Comparison of ENCODE assay signal across 13 cellular contexts in genomic region chr14:64421166-64421565, GRCh38. TPM values are rescaled to one million over a fixed set of nuclear protein-coding genes. Genes with fewer than 3 reads are reported as not detected.
DNase-seq lines count a peak whose midpoint lies in the region; ATAC-seq and TF ChIP-seq lines count a peak whose summit lies in the region.
"Had no signal": no experiment of that assay in that cellular context is flagged by ENCODE, and none has a peak within 500 bp of the region (broad histone marks: within the 10 kb centered on the region; RNA-seq: fewer than 3 reads in every experiment).

No MANE protein-coding gene starts in this region.

- no peak overlapping the region for H3K4me3 ChIP-seq in SJSA1

- no peaks in the 10 kb centered on the region for H3K27me3 Mint-ChIP-seq in endothelial cell (ENCODE audit: unreplicated experiment)
- H3K27me3 Mint-ChIP-seq: type B pancreatic cell had no signal

- no peak overlapping the region for H3K4me3 Mint-ChIP-seq in endothelial cell (ENCODE audit: unreplicated experiment)
- H3K4me3 Mint-ChIP-seq: type B pancreatic cell had no signal

- peak overlapping the region; percentile 76 for H3K27ac ChIP-seq in SJSA1
- H3K27ac ChIP-seq: neutrophil had no signal

- DNase-seq in GM03348 (ENCODE audit: low spot score) (peak; percentile 38), SJSA1 (ENCODE audit: low read depth in 1 of 2, low spot score in 2 of 2) (peak; percentile 79), endothelial cell (ENCODE audit: low spot score) (no peak), putamen (ENCODE audit: low spot score) (peak; percentile 76), NAMALWA (ENCODE audit: low spot score) (no peak), GM10266 (ENCODE audit: extremely low spot score) (no peak)
- DNase-seq: activated effector memory CD4-positive, alpha-beta T cell treated with Interleukin-2 at 50 U/mL for 16 hours; DMS153; effector memory CD4-positive, alpha-beta T cell had no signal

- H3K4me1 ChIP-seq in SJSA1 (replicated peaks) = peaks cover 40% of the 10 kb centered on the region

- peaks cover 19% of the 10 kb centered on the region for H3K36me3 Mint-ChIP-seq in endothelial cell (ENCODE audit: low read depth, unreplicated experiment)

- peak overlapping the region; percentile 51 for H3K27ac Mint-ChIP-seq in endothelial cell (ENCODE audit: unreplicated experiment)
- H3K27ac Mint-ChIP-seq: type B pancreatic cell had no signal

- peaks cover 79% of the 10 kb centered on the region for H3K36me3 ChIP-seq in SJSA1

- no peaks in the 10 kb centered on the region for H3K4me1 Mint-ChIP-seq in endothelial cell (ENCODE audit: unreplicated experiment)

- TF ChIP-seq CTCF in endothelial cell (IDR thresholded peaks at IDR 0.05; ENCODE audit: unreplicated experiment) (no peak), GM10266 (IDR thresholded peaks at IDR 0.05; ENCODE audit: control insufficient read depth, insufficient read depth, low read depth, missing control alignments) (no peak)

- no peaks in the 10 kb centered on the region for H3K27me3 ChIP-seq in SJSA1 (replicated peaks)
- H3K27me3 ChIP-seq: neutrophil had no signal

- H3K9me3 Mint-ChIP-seq in endothelial cell (ENCODE audit: unreplicated experiment) = no peaks in the 10 kb centered on the region
- H3K9me3 Mint-ChIP-seq: type B pancreatic cell had no signal

- ATAC-seq in HG02642 (IDR thresholded peaks at IDR 0.05; ENCODE audit: poor library complexity, unreplicated experiment) (no peak), GM19395 (IDR thresholded peaks at IDR 0.05; ENCODE audit: unreplicated experiment) (no peak)

- H3K9me3 ChIP-seq in SJSA1 (replicated peaks) = no peaks in the 10 kb centered on the region
- H3K9me3 ChIP-seq: neutrophil had no signal

RNA-seq across cellular contexts. Expression of gene MTHFD1, which starts 33.0 kb away (rescaled TPM):
- total RNA-seq in SJSA1 (2014; rRNA removed; shearing (Covaris generic)) = 39.5 and 56.6 TPM in 2 replicates
- total RNA-seq in endothelial cell (ENCODE audit: unreplicated experiment) = 43.7 TPM

RNA-seq across cellular contexts. Expression of gene AKAP5, which starts 44.1 kb away (rescaled TPM):
- 7.3 and 8.3 TPM in 2 replicates for total RNA-seq in SJSA1 (2014; rRNA removed; shearing (Covaris generic))
- 6.1 TPM for total RNA-seq in endothelial cell (ENCODE audit: unreplicated experiment)

Comparison
In these comparisons a context has a peak if more than half of its experiments do, and no peak if none do; other contexts are left out.
1. DNase-seq: peak in GM03348 (single experiment), SJSA1 (2 of 2) and putamen (single experiment); none in endothelial cell (single experiment), NAMALWA (single experiment) and GM10266 (single experiment).